8 cellular contexts compared by ENCODE assay signal in genomic region chr10:119502214-119502613, GRCh38. TPM values are rescaled to one million over a fixed set of nuclear protein-coding genes. Genes with fewer than 3 reads are reported as not detected.
DNase-seq lines count a peak whose midpoint lies in the region; ATAC-seq and TF ChIP-seq lines count a peak whose summit lies in the region.

No MANE protein-coding gene starts in this region.

- H3K4me2 ChIP-seq in mesenchymal stem cell (ENCODE audit: low read length, poor library complexity, severe bottlenecking): no peak overlapping the region

- POLR2A ChIA-PET in MCF 10A (lab: Yijun Ruan, JAX): no interaction called here

- no peaks in the 10 kb centered on the region for H3K27me3 ChIP-seq in mesenchymal stem cell (ENCODE audit: control insufficient read depth in 1 of 2, insufficient read depth in 1 of 2, low read length in 2 of 2)

- H2AFZ ChIP-seq in mesenchymal stem cell (ENCODE audit: low read depth, low read length): no peak overlapping the region

- H3K23ac ChIP-seq in mesenchymal stem cell (ENCODE audit: low read length in 2 of 2): no peak overlapping the region

- peaks cover 8% of the 10 kb centered on the region for H3K36me3 Mint-ChIP-seq in MCF 10A (ENCODE audit: insufficient read depth, unreplicated experiment)

- H2BK120ac ChIP-seq in mesenchymal stem cell (ENCODE audit: low read depth, low read length): no peak overlapping the region

- no peak overlapping the region for H4K91ac ChIP-seq in mesenchymal stem cell (ENCODE audit: low read length)

- no peak overlapping the region for H3K4ac ChIP-seq in mesenchymal stem cell (ENCODE audit: low read depth in 1 of 2, low read length in 2 of 2)

- TF ChIP-seq CTCF in GM20000 (IDR thresholded peaks at IDR 0.05; ENCODE audit: extremely low read depth, missing control alignments): no peak
- TF ChIP-seq CTCF in MCF 10A (IDR thresholded peaks at IDR 0.05; ENCODE audit: unreplicated experiment): no peak

- H3K4me3 Mint-ChIP-seq in MCF 10A (ENCODE audit: unreplicated experiment): no peak overlapping the region

- no peak overlapping the region for H3K27ac ChIP-seq in mesenchymal stem cell (ENCODE audit: low read length, poor library complexity, severe bottlenecking)

- no peak overlapping the region for H3K14ac ChIP-seq in mesenchymal stem cell (ENCODE audit: low read length in 2 of 2)

- intact Hi-C loops in MCF 10A (cut with micrococcal nuclease): no loop called here

- H3K79me1 ChIP-seq in mesenchymal stem cell (replicated peaks; ENCODE audit: low read length, poor library complexity, severe bottlenecking): peaks cover 2% of the 10 kb centered on the region

- H3K36me3 ChIP-seq in mesenchymal stem cell (ENCODE audit: control insufficient read depth in 1 of 2, insufficient read depth in 2 of 2, low read depth in 1 of 2, low read length in 2 of 2): peaks cover 18 to 31% of the 10 kb centered on the region in 2 experiments

- H3K4me3 ChIP-seq in mesenchymal stem cell (ENCODE audit: insufficient read depth in 1 of 2, low read depth in 1 of 2, low read length in 2 of 2): no peak overlapping the region

- ATAC-seq in HG03175 (IDR thresholded peaks at IDR 0.05; ENCODE audit: unreplicated experiment): no peak

- H3K4me1 ChIP-seq in mesenchymal stem cell (ENCODE audit: control insufficient read depth, insufficient read depth, low read depth, low read length): peaks cover 4% of the 10 kb centered on the region

- no peak overlapping the region for H2AK5ac ChIP-seq in mesenchymal stem cell (ENCODE audit: low read length, severe bottlenecking)

- H3K4me1 Mint-ChIP-seq in MCF 10A (ENCODE audit: insufficient read depth, unreplicated experiment): no peaks in the 10 kb centered on the region

- H2BK15ac ChIP-seq in mesenchymal stem cell (ENCODE audit: low read depth, poor library complexity, severe bottlenecking): no peak overlapping the region

- H2BK5ac ChIP-seq in mesenchymal stem cell (ENCODE audit: low read depth, low read length, poor library complexity, severe bottlenecking): no peak overlapping the region

- DNase-seq in GM20000 (ENCODE audit: low spot score) (peak; percentile 53), T-helper 22 cell (ENCODE audit: low read depth) (peak; percentile 79), MCF 10A (ENCODE audit: unreplicated experiment) (no peak), NCI-H526 treated with DMSO at 0.1 percent for 48 hours (lab: John Stamatoyannopoulos, UW) (no peak), mesenchymal stem cell (no peak)
- peak; percentile 85 for DNase-seq in activated naive CD8-positive, alpha-beta T cell treated with anti-CD3 and anti-CD28 coated beads, Interleukin-2, amount 50 U/mL, for 16 hours (ENCODE audit: low read depth, low spot score)
- peak; percentile 64 for DNase-seq in stimulated activated CD8-positive, alpha-beta memory T cell treated with anti-CD3 and anti-CD28 coated beads, Interleukin-12 subunit alpha, Interleukin-12 subunit beta, amount 100 ng/mL, for 4 hours (ENCODE audit: low read depth)

- no peak overlapping the region for H3K9ac ChIP-seq in mesenchymal stem cell (ENCODE audit: low read length)

- H3K18ac ChIP-seq in mesenchymal stem cell (ENCODE audit: low read depth in 1 of 2, low read length in 2 of 2): no peak overlapping the region

- BruUV-seq in MCF 10A (replicated peaks; lab: Mats Ljungman, UMichigan): no TSS peak

- H2BK12ac ChIP-seq in mesenchymal stem cell (ENCODE audit: low read length in 2 of 2): no peak overlapping the region

- CTCF ChIA-PET in MCF 10A (lab: Yijun Ruan, JAX): no interaction called here

- 68% methylated on average over 11 of the region's 11 CpGs for WGBS in mesenchymal stem cell

- no peak overlapping the region for H3K27ac Mint-ChIP-seq in MCF 10A (ENCODE audit: low read depth, unreplicated experiment)

- no peak overlapping the region for H4K8ac ChIP-seq in mesenchymal stem cell (ENCODE audit: low read length)

- H3K9me3 ChIP-seq in mesenchymal stem cell (ENCODE audit: control insufficient read depth, low read length): no peaks in the 10 kb centered on the region

- no peaks in the 10 kb centered on the region for H3K27me3 Mint-ChIP-seq in MCF 10A (ENCODE audit: insufficient read depth, unreplicated experiment)

- H3K9me3 Mint-ChIP-seq in MCF 10A (ENCODE audit: unreplicated experiment): no peaks in the 10 kb centered on the region

RNA-seq across cellular contexts. Expression of gene RGS10, which starts 40.3 kb away (rescaled TPM):
- total RNA-seq in MCF 10A (2022): 17.0 and 26.0 TPM in 2 replicates
- 310 TPM for polyA plus RNA-seq in mesenchymal stem cell (2013, experiment 1 of 2)
- 307 TPM for polyA plus RNA-seq in mesenchymal stem cell (2013, experiment 2 of 2)

Comparison
In these comparisons a context has a peak if more than half of its experiments do, and no peak if none do; other contexts are left out.
1. DNase-seq: peak in GM20000 (single experiment), T-helper 22 cell (single experiment), activated naive CD8-positive, alpha-beta T cell treated with anti-CD3 and anti-CD28 coated beads, Interleukin-2, amount 50 U/mL, for 16 hours (single experiment) and stimulated activated CD8-positive, alpha-beta memory T cell treated with anti-CD3 and anti-CD28 coated beads, Interleukin-12 subunit alpha, Interleukin-12 subunit beta, amount 100 ng/mL, for 4 hours (single experiment); none in MCF 10A (single experiment), NCI-H526 treated with DMSO at 0.1 percent for 48 hours (single experiment) and mesenchymal stem cell (single experiment).